Comparison of ENCODE assay signal across 8 cellular contexts in genomic region chr14:94173471-94173884, GRCh38. TPM values are rescaled to one million over a fixed set of nuclear protein-coding genes. Genes with fewer than 3 reads are reported as not detected.
A peak's percentile ranks its signal among the peaks of the same experiment; 100 is the strongest.
DNase-seq lines count a peak whose midpoint lies in the region; ATAC-seq and TF ChIP-seq lines count a peak whose summit lies in the region.

No MANE protein-coding gene starts in this region.

- H3K36me3 ChIP-seq in DND-41 (ENCODE audit: insufficient read depth, low read length) (no peaks in the 10 kb centered on the region), brain microvascular endothelial cell (replicated peaks) (no peaks in the 10 kb centered on the region), lung (ENCODE audit: control insufficient read depth in 2 of 2, insufficient read depth in 2 of 2, low read length in 2 of 2) (no peaks in the 10 kb centered on the region), upper lobe of left lung (no peaks in the 10 kb centered on the region)

- no peaks in the 10 kb centered on the region for H4K20me1 ChIP-seq in DND-41 (ENCODE audit: insufficient read depth, low read length)

- H3K4me3 Mint-ChIP-seq in IgD-negative memory B cell: peak overlapping the region; percentile 73 to 87 (median 80)

- peak overlapping the region; percentile 80 for H3K4me2 ChIP-seq in DND-41 (ENCODE audit: insufficient read depth, low read length)

- peaks cover 12% of the 10 kb centered on the region for H3K4me1 ChIP-seq in DND-41 (ENCODE audit: insufficient read depth, low read length)
- peaks cover 0 to 10% of the 10 kb centered on the region in 2 donors for H3K4me1 ChIP-seq in lung (ENCODE audit: control insufficient read depth in 2 of 2, insufficient read depth in 2 of 2, low read length in 2 of 2)
- peaks cover 15 to 31% (median 19%) of the 10 kb centered on the region in 4 donors for H3K4me1 ChIP-seq in upper lobe of left lung

- H3K4me1 Mint-ChIP-seq in IgD-negative memory B cell: peaks cover 0 to 14% (median 12%) of the 10 kb centered on the region in 3 donors

- TF ChIP-seq POLR2A in upper lobe of left lung (IDR thresholded peaks at IDR 0.05): peak in 1 of 4 donors; percentile 33

- H2AFZ ChIP-seq in DND-41 (ENCODE audit: low read depth, low read length): peak overlapping the region; percentile 83

- no peaks in the 10 kb centered on the region for H3K79me2 ChIP-seq in DND-41 (ENCODE audit: insufficient read depth, low read length)

- TF ChIP-seq CTCF in DND-41 (IDR thresholded peaks at IDR 0.05; ENCODE audit: borderline replicate concordance, extremely low read depth, low read length, poor library complexity, severe bottlenecking): no peak
- no peak for TF ChIP-seq CTCF in brain microvascular endothelial cell (IDR thresholded peaks at IDR 0.05; ENCODE audit: low read depth, low read length, missing control alignments)
- no peak for TF ChIP-seq CTCF in lung (IDR thresholded peaks at IDR 0.05; ENCODE audit: control extremely low read depth, extremely low read depth)
- TF ChIP-seq CTCF in upper lobe of left lung (IDR thresholded peaks at IDR 0.05): no peak

- H3K27me3 ChIP-seq in DND-41 (ENCODE audit: insufficient read depth, low read length, poor library complexity): peaks cover 8% of the 10 kb centered on the region
- H3K27me3 ChIP-seq in brain microvascular endothelial cell (replicated peaks): peaks cover 31% of the 10 kb centered on the region
- H3K27me3 ChIP-seq in lung (ENCODE audit: control insufficient read depth, insufficient read depth): no peaks in the 10 kb centered on the region
- peaks cover 0 to 14% (median 9%) of the 10 kb centered on the region in 4 donors for H3K27me3 ChIP-seq in upper lobe of left lung

- no peaks in the 10 kb centered on the region for H3K36me3 Mint-ChIP-seq in IgD-negative memory B cell

- peak overlapping the region; percentile 52 for H3K9ac ChIP-seq in DND-41 (ENCODE audit: low read depth, low read length)

- H3K4me3 ChIP-seq in DND-41 (ENCODE audit: low read depth in 1 of 2, low read length in 2 of 2) (peak overlapping the region; percentile 31 to 58; a peak in 3 of 4 replicates), brain microvascular endothelial cell (ENCODE audit: low read depth, low read length) (peak overlapping the region; percentile 52), lung (peak overlapping the region; percentile 48), upper lobe of left lung (peak overlapping the region; percentile 67 to 86 (median 73))

- no peak for ATAC-seq in DND-41 (ENCODE audit: insufficient read depth, low read depth)
- no peak for ATAC-seq in lung (ENCODE audit: insufficient read depth, low FRiP score)
- ATAC-seq in upper lobe of left lung (ENCODE audit: low FRiP score in 2 of 2): peak in 1 of 2 donors; percentile 3
- ATAC-seq in GM19395 (IDR thresholded peaks at IDR 0.05; ENCODE audit: unreplicated experiment): no peak

- peak overlapping the region in 2 of 3 donors; percentile 29 to 93 for H3K27ac Mint-ChIP-seq in IgD-negative memory B cell

- in situ Hi-C loops in brain microvascular endothelial cell (cut with HindIII; ENCODE audit: low pct_ligation_motif_present, low sequenced_read_pairs): no loop called here

- no peak for DNase-seq in DND-41
- no peak for DNase-seq in brain microvascular endothelial cell
- DNase-seq in lung (ENCODE audit: low spot score): no peak
- peak; percentile 43 to 79 for DNase-seq in upper lobe of left lung
- no peak for DNase-seq in T1000 (lab: John Stamatoyannopoulos, UW)
- DNase-seq in NCI-H1436 (lab: John Stamatoyannopoulos, UW): no peak

- H3K9me3 Mint-ChIP-seq in IgD-negative memory B cell: no peaks in the 10 kb centered on the region

- no peak for TF ChIP-seq EP300 in upper lobe of left lung (IDR thresholded peaks at IDR 0.05)

- H3K9me3 ChIP-seq in DND-41 (ENCODE audit: insufficient read depth, low read length, severe bottlenecking) (no peaks in the 10 kb centered on the region), lung (ENCODE audit: control insufficient read depth in 2 of 2, insufficient read depth in 1 of 2, low read length in 1 of 2) (no peaks in the 10 kb centered on the region), upper lobe of left lung (no peaks in the 10 kb centered on the region)

- H3K27ac ChIP-seq in DND-41 (ENCODE audit: low read length): peak overlapping the region; percentile 64
- no peak overlapping the region for H3K27ac ChIP-seq in brain microvascular endothelial cell
- H3K27ac ChIP-seq in lung (ENCODE audit: low read depth in 1 of 2, low read length in 1 of 2): peak overlapping the region; percentile 62 to 89
- H3K27ac ChIP-seq in upper lobe of left lung: peak overlapping the region; percentile 68 to 86 (median 81)

- peaks cover 32% of the 10 kb centered on the region for H3K27me3 Mint-ChIP-seq in IgD-negative memory B cell

- WGBS in lung, 2 donors: 1% methylated on average over 20 of the region's 20 CpGs
- 2 to 7% methylated on average over 15 to 20 of the region's 20 CpGs for WGBS in upper lobe of left lung, 2 donors

RNA-seq across cellular contexts. Expression of gene PPP4R4, which starts 0.6 kb away (rescaled TPM):
- polyA plus RNA-seq in IgD-negative memory B cell (0.48 TPM), lung (1 to 10 TPM; 1.6 to 2.3 TPM)
- total RNA-seq in lung (10 to 100 TPM in 1 of 2 donors, 1 to 10 TPM in 1; 5.3 to 25.9 TPM), upper lobe of left lung (10 to 100 TPM in 2 of 6 donors, 1 to 10 TPM in 4; 3.0 to 18.4 (median 6.3) TPM)

RNA-seq across cellular contexts. Expression of gene IFI27L2, which starts 44.1 kb away (rescaled TPM):
- 108 TPM for polyA plus RNA-seq in IgD-negative memory B cell
- 10 to 100 TPM; 27.2 to 38.9 TPM for total RNA-seq in lung
- 100 to 1,000 TPM; 108 to 127 TPM for polyA plus RNA-seq in lung
- 100 to 1,000 TPM in 2 of 6 donors, 10 to 100 TPM in 4; 45.2 to 118 (median 70.8) TPM for total RNA-seq in upper lobe of left lung

Comparison
In these comparisons a context has a peak if more than half of its experiments do, and no peak if none do; other contexts are left out.
1. DNase-seq: peak in upper lobe of left lung (2 of 2); none in DND-41 (single experiment), brain microvascular endothelial cell (single experiment), lung (single experiment), T1000 (single experiment) and NCI-H1436 (single experiment).
2. Peak in every context shown above with its lines, with median percentiles within 50 percentile points of each other: H3K4me3 ChIP-seq.